10 cellular contexts compared by ENCODE assay signal in the genomic region with DNA sequence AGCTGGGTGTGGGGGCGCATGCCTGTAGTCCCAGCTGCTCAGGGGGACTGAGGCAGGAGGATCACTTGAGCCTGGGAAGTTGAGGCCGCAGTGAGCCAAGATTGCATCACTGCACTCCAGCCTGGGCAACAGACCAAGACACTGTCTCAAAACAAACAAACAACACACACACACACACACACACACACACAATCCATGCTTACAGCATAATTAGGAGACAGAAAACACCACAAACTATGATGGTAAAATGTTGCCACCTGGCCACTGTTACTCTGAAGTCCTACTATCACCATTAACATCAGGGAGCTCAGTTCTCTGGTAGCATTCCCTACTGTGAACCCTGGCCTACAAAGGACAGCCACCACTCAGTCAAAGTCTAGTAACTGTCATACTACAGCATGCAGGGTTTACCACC. TPM values are rescaled to one million over a fixed set of nuclear protein-coding genes. Genes with fewer than 3 reads are reported as not detected.
A peak's percentile ranks its signal among the peaks of the same experiment; 100 is the strongest.
DNase-seq lines count a peak whose midpoint lies in the region; ATAC-seq and TF ChIP-seq lines count a peak whose summit lies in the region.
"Had no signal": no experiment of that assay in that cellular context is flagged by ENCODE, and none has a peak within 500 bp of the region (broad histone marks: within the 10 kb centered on the region; RNA-seq: fewer than 3 reads in every experiment).

No MANE protein-coding gene starts in this region.

- no peak overlapping the region for H3K4me3 Mint-ChIP-seq in progenitor cell of endocrine pancreas (ENCODE audit: low read depth)
- H3K4me3 Mint-ChIP-seq: neural progenitor cell had no signal

- H3K9me3 ChIP-seq in GM23248 (ENCODE audit: low read depth) (no peaks in the 10 kb centered on the region), adipocyte (ENCODE audit: control insufficient read depth, low read length) (no peaks in the 10 kb centered on the region)

- no peaks in the 10 kb centered on the region for H4K20me1 ChIP-seq in GM23248 (ENCODE audit: insufficient read depth)

- H3K9ac ChIP-seq in GM23248 (peak overlapping the region; percentile 67), adipocyte (ENCODE audit: low read length) (peak overlapping the region; percentile 25)
- H3K9ac ChIP-seq: neural progenitor cell had no signal

- H3K36me3 ChIP-seq in GM23248 (ENCODE audit: low read depth) (no peaks in the 10 kb centered on the region), adipocyte (ENCODE audit: control insufficient read depth, insufficient read depth, low read length, severe bottlenecking) (peaks cover 13% of the 10 kb centered on the region)
- H3K36me3 ChIP-seq: neural progenitor cell had no signal

- no peaks in the 10 kb centered on the region for H3K27me3 ChIP-seq in GM23248 (replicated peaks; ENCODE audit: insufficient read depth)
- no peaks in the 10 kb centered on the region for H3K27me3 ChIP-seq in adipocyte (replicated peaks; ENCODE audit: control insufficient read depth, insufficient read depth, low read length)
- H3K27me3 ChIP-seq: neural progenitor cell had no signal

- ATAC-seq in sciatic nerve, result peak; percentile 93
- ATAC-seq in HG02981 (IDR thresholded peaks at IDR 0.05; ENCODE audit: unreplicated experiment), result no peak

- H3K9me2 ChIP-seq in GM23248 (ENCODE audit: insufficient read depth), result no peaks in the 10 kb centered on the region

- in situ Hi-C loops in GM23248 (cut with MboI), result no loop called here

- no peak overlapping the region for H3K27ac Mint-ChIP-seq in progenitor cell of endocrine pancreas
- H3K27ac Mint-ChIP-seq: activated T-helper 2 cell treated with anti-CD3 and anti-CD28 coated beads, Interferon-gamma antibody, Interleukin-2, Interleukin-4, amounts not matched to agents 10 μg/mL and 5 μg/mL and 100 μg/mL, durations not matched to agents 14 hours and 24 hours and 36 hours; neural progenitor cell had no signal

- H3K27me3 Mint-ChIP-seq in progenitor cell of endocrine pancreas, result no peaks in the 10 kb centered on the region

- H3F3A ChIP-seq in GM23248 (ENCODE audit: insufficient read depth), result peaks cover 13% of the 10 kb centered on the region; the same call in 1 of the 2 replicates

- peak overlapping the region; percentile 95 for H3K4me2 ChIP-seq in GM23248 (ENCODE audit: unreplicated experiment)
- H3K4me2 ChIP-seq: neural progenitor cell had no signal

- DNase-seq in GM23248, result peak; percentile 41
- peak; percentile 73 for DNase-seq in adipocyte (ENCODE audit: low read depth)
- DNase-seq in globus pallidus (ENCODE audit: low spot score), result peak; percentile 29
- peak; percentile 73 for DNase-seq in sciatic nerve (ENCODE audit: low spot score)
- DNase-seq in DMS 273 treated with DMSO at 0.1 percent for 48 hours (lab: John Stamatoyannopoulos, UW), result no peak
- no peak for DNase-seq in progenitor cell of endocrine pancreas (ENCODE audit: low spot score, unreplicated experiment)
- no peak for DNase-seq in activated gamma-delta T cell treated with Interleukin-2 at 50 U/mL for 16 hours

- H3K36me3 Mint-ChIP-seq in progenitor cell of endocrine pancreas (ENCODE audit: insufficient read depth), result peaks cover 6% of the 10 kb centered on the region

- intact Hi-C loops in sciatic nerve (cut with DNase I), result no loop called here

- H3K4me1 ChIP-seq in GM23248 (ENCODE audit: insufficient read depth) (peaks cover 14% of the 10 kb centered on the region), adipocyte (ENCODE audit: control insufficient read depth, insufficient read depth, low read length) (peaks cover 14% of the 10 kb centered on the region)
- H3K4me1 ChIP-seq: neural progenitor cell had no signal

- H3K4me1 Mint-ChIP-seq in progenitor cell of endocrine pancreas (ENCODE audit: low read depth), result peaks cover 13% of the 10 kb centered on the region

- TF ChIP-seq CTCF in progenitor cell of endocrine pancreas (IDR thresholded peaks at IDR 0.05; ENCODE audit: unreplicated experiment), result no peak

- peak overlapping the region; percentile 89 for H3K27ac ChIP-seq in GM23248
- H3K27ac ChIP-seq: neural progenitor cell had no signal

- H2AFZ ChIP-seq in GM23248, result no peak overlapping the region
- H2AFZ ChIP-seq: neural progenitor cell had no signal

- H3K4me3 ChIP-seq in GM23248 (peak overlapping the region; percentile 66), adipocyte (ENCODE audit: low read length) (peak overlapping the region; percentile 22)
- H3K4me3 ChIP-seq: neural progenitor cell had no signal

- no peaks in the 10 kb centered on the region for H3K79me2 ChIP-seq in GM23248 (ENCODE audit: insufficient read depth)

- no peaks in the 10 kb centered on the region for H3K9me3 Mint-ChIP-seq in progenitor cell of endocrine pancreas (ENCODE audit: low read depth)
- H3K9me3 Mint-ChIP-seq: activated T-helper 2 cell treated with anti-CD3 and anti-CD28 coated beads, Interferon-gamma antibody, Interleukin-2, Interleukin-4, amounts not matched to agents 10 μg/mL and 5 μg/mL and 100 μg/mL, durations not matched to agents 14 hours and 24 hours and 36 hours; neural progenitor cell had no signal

- 0 to 3% methylated on average over 2 of the region's 2 CpGs for WGBS in GM23248 (ENCODE audit: low coverage in 1 of 2, low lambda C conversion rate in 2 of 2, missing lambda C conversion rate in 2 of 2), 2 experiments

RNA-seq across cellular contexts. Expression of gene DNPEP, which starts 18.3 kb away (rescaled TPM):
- 79.8 and 84.5 TPM in 2 replicates for total RNA-seq in GM23248 (2014; rRNA removed; shearing (Covaris generic))
- polyA plus RNA-seq in GM23248 (2016; fragmentation: Nextera tagmentation; extraction: Ambion mirVana), result 54.5 and 57.5 TPM in 2 replicates
- total RNA-seq in sciatic nerve (41.8 TPM), progenitor cell of endocrine pancreas (36.0 and 47.0 TPM in 2 replicates)

RNA-seq across cellular contexts. Expression of gene RESP18, which starts 36.9 kb away (rescaled TPM):
- total RNA-seq in GM23248 (2014; rRNA removed; shearing (Covaris generic)), result not detected in 2 replicates
- not detected in 2 replicates for polyA plus RNA-seq in GM23248 (2016; fragmentation: Nextera tagmentation; extraction: Ambion mirVana)
- total RNA-seq in sciatic nerve, result not detected
- not detected in 2 replicates for total RNA-seq in progenitor cell of endocrine pancreas
- total RNA-seq: activated T-helper 2 cell treated with anti-CD3 and anti-CD28 coated beads, Interferon-gamma antibody, Interleukin-2, Interleukin-4, amounts not matched to agents 10 μg/mL and 5 μg/mL and 100 μg/mL, durations not matched to agents 14 hours and 24 hours and 36 hours had no signal

RNA-seq across cellular contexts. Expression of gene DES, which starts 48.7 kb away (rescaled TPM):
- 0.51 and 2.7 TPM in 2 replicates for total RNA-seq in GM23248 (2014; rRNA removed; shearing (Covaris generic))
- polyA plus RNA-seq in GM23248 (2016; fragmentation: Nextera tagmentation; extraction: Ambion mirVana), result 0.75 and 1.1 TPM in 2 replicates
- 1.4 TPM for total RNA-seq in sciatic nerve
- not detected in 2 replicates for total RNA-seq in progenitor cell of endocrine pancreas
- total RNA-seq: activated T-helper 2 cell treated with anti-CD3 and anti-CD28 coated beads, Interferon-gamma antibody, Interleukin-2, Interleukin-4, amounts not matched to agents 10 μg/mL and 5 μg/mL and 100 μg/mL, durations not matched to agents 14 hours and 24 hours and 36 hours had no signal

Comparison
In these comparisons a context has a peak if more than half of its experiments do, and no peak if none do; other contexts are left out.
1. DNase-seq: peak in GM23248 (single experiment), adipocyte (single experiment), globus pallidus (single experiment) and sciatic nerve (single experiment); none in DMS 273 treated with DMSO at 0.1 percent for 48 hours (single experiment), progenitor cell of endocrine pancreas (single experiment) and activated gamma-delta T cell treated with Interleukin-2 at 50 U/mL for 16 hours (single experiment).